8 cellular contexts compared by ENCODE assay signal in genomic region chr17:50270430-50271172, GRCh38. TPM values are rescaled to one million over a fixed set of nuclear protein-coding genes. Genes with fewer than 3 reads are reported as not detected.
DNase-seq lines count a peak whose midpoint lies in the region; ATAC-seq and TF ChIP-seq lines count a peak whose summit lies in the region.

No MANE protein-coding gene starts in this region.

- peak overlapping the region; percentile 50 for H3K27ac ChIP-seq in colonic mucosa
- peak overlapping the region; percentile 39 for H3K27ac ChIP-seq in lower lobe of right lung
- H3K27ac ChIP-seq in uterus: peak overlapping the region; percentile 92 to 93

- CTCF ChIA-PET in activated naive CD4-positive, alpha-beta T cell treated with anti-CD3 and anti-CD28 coated beads, Interleukin-2, amount 10 ng/mL, durations not matched to agents 7 days and 5 days (lab: Charles Lee): interaction anchor here (1.5 to 9.3 kb wide), 3 partner anchors 58 to 100 kb away, joined by 4 to 66 read pairs (median 7); partner anchors contain the start of gene COL1A1

- intact Hi-C loops in colonic mucosa (cut with DNase I): no loop called here
- intact Hi-C loops in lower lobe of right lung (cut with DNase I): no loop called here
- intact Hi-C loops in uterus (cut with DNase I; ENCODE audit: low total_unique reads): no loop called here

- H3K27ac Mint-ChIP-seq in activated naive CD4-positive, alpha-beta T cell treated with anti-CD3 and anti-CD28 coated beads, Interleukin-2, amount 10 ng/mL, durations not matched to agents 7 days and 5 days: no peak overlapping the region

- peak; percentile 19 for DNase-seq in activated naive CD4-positive, alpha-beta T cell treated with anti-CD3 and anti-CD28 coated beads, Interleukin-2, amount 10 ng/mL, durations not matched to agents 7 days and 5 days
- no peak for DNase-seq in activated naive CD4-positive, alpha-beta T cell treated with Interleukin-2 at 50 U/mL for 16 hours
- DNase-seq in colonic mucosa: peak; percentile 41
- peak; percentile 55 for DNase-seq in lower lobe of right lung
- peak; percentile 71 to 75 for DNase-seq in uterus
- DNase-seq in NCI-H226: no peak
- no peak for DNase-seq in COR-L47 (lab: John Stamatoyannopoulos, UW)

- no peak overlapping the region for H3K4me3 Mint-ChIP-seq in activated naive CD4-positive, alpha-beta T cell treated with anti-CD3 and anti-CD28 coated beads, Interleukin-2, amount 10 ng/mL, durations not matched to agents 7 days and 5 days

- H3K4me1 Mint-ChIP-seq in activated naive CD4-positive, alpha-beta T cell treated with anti-CD3 and anti-CD28 coated beads, Interleukin-2, amount 10 ng/mL, durations not matched to agents 7 days and 5 days: peaks cover 14% of the 10 kb centered on the region

- H3K27me3 ChIP-seq in colonic mucosa (no peaks in the 10 kb centered on the region), lower lobe of right lung (ENCODE audit: low read depth) (peaks cover 17% of the 10 kb centered on the region), uterus (no peaks in the 10 kb centered on the region)

- TF ChIP-seq POLR2A in uterus (IDR thresholded peaks at IDR 0.05): no peak

- peaks cover 70% of the 10 kb centered on the region for H3K27me3 Mint-ChIP-seq in activated naive CD4-positive, alpha-beta T cell treated with anti-CD3 and anti-CD28 coated beads, Interleukin-2, amount 10 ng/mL, durations not matched to agents 7 days and 5 days

- H3K4me1 ChIP-seq in colonic mucosa: no peaks in the 10 kb centered on the region
- H3K4me1 ChIP-seq in lower lobe of right lung: peaks cover 47% of the 10 kb centered on the region
- H3K4me1 ChIP-seq in uterus: peaks cover 26% of the 10 kb centered on the region in 2 donors

- H3K36me3 ChIP-seq in colonic mucosa (no peaks in the 10 kb centered on the region), lower lobe of right lung (no peaks in the 10 kb centered on the region), uterus (no peaks in the 10 kb centered on the region)

- TF ChIP-seq CTCF in colonic mucosa (IDR thresholded peaks at IDR 0.05) (no peak), lower lobe of right lung (IDR thresholded peaks at IDR 0.05) (no peak), uterus (IDR thresholded peaks at IDR 0.05) (peak in 1 of 4 experiments; percentile 4)

- H3K9me3 Mint-ChIP-seq in activated naive CD4-positive, alpha-beta T cell treated with anti-CD3 and anti-CD28 coated beads, Interleukin-2, amount 10 ng/mL, durations not matched to agents 7 days and 5 days: no peaks in the 10 kb centered on the region

- H3K9ac ChIP-seq in colonic mucosa (ENCODE audit: low read depth in 2 of 2, low read length in 2 of 2): no peak overlapping the region

- no peaks in the 10 kb centered on the region for H3K36me3 Mint-ChIP-seq in activated naive CD4-positive, alpha-beta T cell treated with anti-CD3 and anti-CD28 coated beads, Interleukin-2, amount 10 ng/mL, durations not matched to agents 7 days and 5 days

- no peaks in the 10 kb centered on the region for H3K9me3 ChIP-seq in colonic mucosa
- no peaks in the 10 kb centered on the region for H3K9me3 ChIP-seq in lower lobe of right lung
- no peaks in the 10 kb centered on the region for H3K9me3 ChIP-seq in uterus

- ATAC-seq in lower lobe of right lung: peak; percentile 27 to 47
- ATAC-seq in HG03175 (IDR thresholded peaks at IDR 0.05; ENCODE audit: unreplicated experiment): no peak

- H3K4me3 ChIP-seq in colonic mucosa (no peak overlapping the region), lower lobe of right lung (no peak overlapping the region), uterus (no peak overlapping the region)

RNA-seq across cellular contexts. Expression of gene TMEM92, which starts 3.7 kb away (rescaled TPM):
- total RNA-seq in colonic mucosa (10 to 100 TPM; 11.1 to 18.5 TPM), lower lobe of right lung (9.2 TPM), uterus (under 1 TPM in 2 of 4 donors, not detected in 2; 0.07 to 0.91 TPM)

Comparison
In these comparisons a context has a peak if more than half of its experiments do, and no peak if none do; other contexts are left out.
1. DNase-seq: peak in activated naive CD4-positive, alpha-beta T cell treated with anti-CD3 and anti-CD28 coated beads, Interleukin-2, amount 10 ng/mL, durations not matched to agents 7 days and 5 days (single experiment), colonic mucosa (single experiment), lower lobe of right lung (single experiment) and uterus (2 of 2); none in activated naive CD4-positive, alpha-beta T cell treated with Interleukin-2 at 50 U/mL for 16 hours (single experiment), NCI-H226 (single experiment) and COR-L47 (single experiment).
2. H3K27ac ChIP-seq: peak in every context shown above with its lines; median percentile 92 in uterus; 50 in colonic mucosa; 39 in lower lobe of right lung.